1 cellular context compared by ENCODE assay signal in the genomic region with DNA sequence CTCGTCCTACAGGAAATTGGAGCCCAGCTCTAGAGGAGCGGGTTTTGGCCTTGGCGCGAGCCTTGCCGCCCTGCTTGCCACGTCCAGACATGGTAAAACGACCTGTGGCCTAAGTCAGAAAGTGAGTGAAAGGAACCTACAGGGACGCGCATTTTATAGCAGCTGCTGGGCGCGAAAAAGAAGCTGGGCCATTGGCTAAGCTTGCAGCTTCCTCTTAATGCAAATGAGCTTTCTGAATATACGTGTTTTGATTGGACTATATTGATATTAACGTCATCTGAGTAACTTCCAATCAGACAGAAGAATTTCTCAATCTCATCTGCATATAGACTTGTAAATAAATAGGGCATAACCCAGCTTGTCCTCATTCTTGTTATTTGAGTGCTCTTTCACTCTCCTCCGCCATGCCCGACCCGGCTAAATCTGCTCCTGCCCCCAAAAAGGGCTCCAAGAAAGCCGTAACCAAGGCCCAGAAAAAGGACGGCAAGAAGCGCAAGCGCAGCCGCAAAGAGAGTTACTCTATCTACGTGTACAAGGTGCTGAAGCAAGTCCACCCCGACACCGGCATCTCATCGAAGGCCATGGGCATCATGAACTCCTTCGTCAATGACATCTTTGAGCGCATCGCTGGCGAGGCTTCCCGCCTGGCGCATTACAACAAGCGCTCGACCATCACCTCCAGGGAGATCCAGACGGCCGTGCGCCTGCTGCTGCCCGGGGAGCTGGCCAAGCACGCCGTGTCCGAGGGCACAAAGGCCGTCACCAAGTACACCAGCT.
A peak's percentile ranks its signal among the peaks of the same experiment; 100 is the strongest.
TF ChIP-seq lines count a peak whose summit lies in the region.

No MANE protein-coding gene starts in this region.

TF ChIP-seq in HepG2, 621 proteins besides CTCF, POLR2A, EP300 and RAD21 (continued from another document and continues in another):
- TF ChIP-seq, protein P1, sequence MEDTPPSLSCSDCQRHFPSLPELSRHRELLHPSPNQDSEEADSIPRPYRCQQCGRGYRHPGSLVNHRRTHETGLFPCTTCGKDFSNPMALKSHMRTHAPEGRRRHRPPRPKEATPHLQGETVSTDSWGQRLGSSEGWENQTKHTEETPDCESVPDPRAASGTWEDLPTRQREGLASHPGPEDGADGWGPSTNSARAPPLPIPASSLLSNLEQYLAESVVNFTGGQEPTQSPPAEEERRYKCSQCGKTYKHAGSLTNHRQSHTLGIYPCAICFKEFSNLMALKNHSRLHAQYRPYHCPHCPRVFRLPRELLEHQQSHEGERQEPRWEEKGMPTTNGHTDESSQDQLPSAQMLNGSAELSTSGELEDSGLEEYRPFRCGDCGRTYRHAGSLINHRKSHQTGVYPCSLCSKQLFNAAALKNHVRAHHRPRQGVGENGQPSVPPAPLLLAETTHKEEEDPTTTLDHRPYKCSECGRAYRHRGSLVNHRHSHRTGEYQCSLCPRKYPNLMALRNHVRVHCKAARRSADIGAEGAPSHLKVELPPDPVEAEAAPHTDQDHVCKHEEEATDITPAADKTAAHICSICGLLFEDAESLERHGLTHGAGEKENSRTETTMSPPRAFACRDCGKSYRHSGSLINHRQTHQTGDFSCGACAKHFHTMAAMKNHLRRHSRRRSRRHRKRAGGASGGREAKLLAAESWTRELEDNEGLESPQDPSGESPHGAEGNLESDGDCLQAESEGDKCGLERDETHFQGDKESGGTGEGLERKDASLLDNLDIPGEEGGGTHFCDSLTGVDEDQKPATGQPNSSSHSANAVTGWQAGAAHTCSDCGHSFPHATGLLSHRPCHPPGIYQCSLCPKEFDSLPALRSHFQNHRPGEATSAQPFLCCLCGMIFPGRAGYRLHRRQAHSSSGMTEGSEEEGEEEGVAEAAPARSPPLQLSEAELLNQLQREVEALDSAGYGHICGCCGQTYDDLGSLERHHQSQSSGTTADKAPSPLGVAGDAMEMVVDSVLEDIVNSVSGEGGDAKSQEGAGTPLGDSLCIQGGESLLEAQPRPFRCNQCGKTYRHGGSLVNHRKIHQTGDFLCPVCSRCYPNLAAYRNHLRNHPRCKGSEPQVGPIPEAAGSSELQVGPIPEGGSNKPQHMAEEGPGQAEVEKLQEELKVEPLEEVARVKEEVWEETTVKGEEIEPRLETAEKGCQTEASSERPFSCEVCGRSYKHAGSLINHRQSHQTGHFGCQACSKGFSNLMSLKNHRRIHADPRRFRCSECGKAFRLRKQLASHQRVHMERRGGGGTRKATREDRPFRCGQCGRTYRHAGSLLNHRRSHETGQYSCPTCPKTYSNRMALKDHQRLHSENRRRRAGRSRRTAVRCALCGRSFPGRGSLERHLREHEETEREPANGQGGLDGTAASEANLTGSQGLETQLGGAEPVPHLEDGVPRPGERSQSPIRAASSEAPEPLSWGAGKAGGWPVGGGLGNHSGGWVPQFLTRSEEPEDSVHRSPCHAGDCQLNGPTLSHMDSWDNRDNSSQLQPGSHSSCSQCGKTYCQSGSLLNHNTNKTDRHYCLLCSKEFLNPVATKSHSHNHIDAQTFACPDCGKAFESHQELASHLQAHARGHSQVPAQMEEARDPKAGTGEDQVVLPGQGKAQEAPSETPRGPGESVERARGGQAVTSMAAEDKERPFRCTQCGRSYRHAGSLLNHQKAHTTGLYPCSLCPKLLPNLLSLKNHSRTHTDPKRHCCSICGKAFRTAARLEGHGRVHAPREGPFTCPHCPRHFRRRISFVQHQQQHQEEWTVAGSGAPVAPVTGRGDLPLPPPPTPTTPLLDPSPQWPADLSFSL (CRISPR knock-in tag; IDR thresholded peaks at IDR 0.05) = peak; percentile 69; the same call in 1 of the 2 replicates
- TF ChIP-seq ZNF44 (CRISPR knock-in tag; IDR thresholded peaks at IDR 0.05) = no peak; the same call in 1 of the 2 replicates
- TF ChIP-seq ZIK1 (CRISPR knock-in tag; IDR thresholded peaks at IDR 0.05; ENCODE audit: borderline replicate concordance, low read depth) = peak; percentile 79; the same call in 1 of the 2 replicates
- peak; percentile 28 for TF ChIP-seq ZNF781 (CRISPR knock-in tag; IDR thresholded peaks at IDR 0.05; ENCODE audit: borderline replicate concordance, not compliant biosample characterization)
- peak; percentile 80 for TF ChIP-seq SP4 (CRISPR knock-in tag; IDR thresholded peaks at IDR 0.05)
- TF ChIP-seq JUNB (CRISPR knock-in tag; IDR thresholded peaks at IDR 0.05; ENCODE audit: borderline replicate concordance) = no peak; the same call in 1 of the 2 replicates
- 0 out of 2 replicates have a peak, but pooled peaks have one; percentile 42 for TF ChIP-seq MYNN (CRISPR knock-in tag; IDR thresholded peaks at IDR 0.05; ENCODE audit: low read depth)
- TF ChIP-seq, protein P2, sequence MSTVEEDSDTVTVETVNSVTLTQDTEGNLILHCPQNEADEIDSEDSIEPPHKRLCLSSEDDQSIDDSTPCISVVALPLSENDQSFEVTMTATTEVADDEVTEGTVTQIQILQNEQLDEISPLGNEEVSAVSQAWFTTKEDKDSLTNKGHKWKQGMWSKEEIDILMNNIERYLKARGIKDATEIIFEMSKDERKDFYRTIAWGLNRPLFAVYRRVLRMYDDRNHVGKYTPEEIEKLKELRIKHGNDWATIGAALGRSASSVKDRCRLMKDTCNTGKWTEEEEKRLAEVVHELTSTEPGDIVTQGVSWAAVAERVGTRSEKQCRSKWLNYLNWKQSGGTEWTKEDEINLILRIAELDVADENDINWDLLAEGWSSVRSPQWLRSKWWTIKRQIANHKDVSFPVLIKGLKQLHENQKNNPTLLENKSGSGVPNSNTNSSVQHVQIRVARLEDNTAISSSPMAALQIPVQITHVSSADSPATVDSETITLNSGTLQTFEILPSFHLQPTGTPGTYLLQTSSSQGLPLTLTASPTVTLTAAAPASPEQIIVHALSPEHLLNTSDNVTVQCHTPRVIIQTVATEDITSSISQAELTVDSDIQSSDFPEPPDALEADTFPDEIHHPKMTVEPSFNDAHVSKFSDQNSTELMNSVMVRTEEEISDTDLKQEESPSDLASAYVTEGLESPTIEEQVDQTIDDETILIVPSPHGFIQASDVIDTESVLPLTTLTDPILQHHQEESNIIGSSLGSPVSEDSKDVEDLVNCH (CRISPR knock-in tag; IDR thresholded peaks at IDR 0.05) = 0 out of 2 replicates have a peak, but pooled peaks have one; percentile 51
- peak; percentile 79 for TF ChIP-seq SPEN (CRISPR knock-in tag; IDR thresholded peaks at IDR 0.05; ENCODE audit: low read depth)
- TF ChIP-seq SRSF1 (optimal IDR thresholded peaks at IDR 0.05; ENCODE audit: low read depth, low read length) = peak; percentile 55
- TF ChIP-seq BCL6 (CRISPR knock-in tag; IDR thresholded peaks at IDR 0.05) = peak; percentile 48; the same call in 1 of the 2 replicates
- TF ChIP-seq, protein P3, sequence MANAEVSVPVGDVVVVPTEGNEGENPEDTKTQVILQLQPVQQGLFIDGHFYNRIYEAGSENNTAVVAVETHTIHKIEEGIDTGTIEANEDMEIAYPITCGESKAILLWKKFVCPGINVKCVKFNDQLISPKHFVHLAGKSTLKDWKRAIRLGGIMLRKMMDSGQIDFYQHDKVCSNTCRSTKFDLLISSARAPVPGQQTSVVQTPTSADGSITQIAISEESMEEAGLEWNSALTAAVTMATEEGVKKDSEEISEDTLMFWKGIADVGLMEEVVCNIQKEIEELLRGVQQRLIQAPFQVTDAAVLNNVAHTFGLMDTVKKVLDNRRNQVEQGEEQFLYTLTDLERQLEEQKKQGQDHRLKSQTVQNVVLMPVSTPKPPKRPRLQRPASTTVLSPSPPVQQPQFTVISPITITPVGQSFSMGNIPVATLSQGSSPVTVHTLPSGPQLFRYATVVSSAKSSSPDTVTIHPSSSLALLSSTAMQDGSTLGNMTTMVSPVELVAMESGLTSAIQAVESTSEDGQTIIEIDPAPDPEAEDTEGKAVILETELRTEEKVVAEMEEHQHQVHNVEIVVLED (CRISPR knock-in tag; IDR thresholded peaks at IDR 0.05; ENCODE audit: borderline replicate concordance) = peak; percentile 65
- peak; percentile 9; the same call in 1 of the 2 replicates for TF ChIP-seq YEATS4 (CRISPR knock-in tag; IDR thresholded peaks at IDR 0.05; ENCODE audit: borderline replicate concordance)
- peak; percentile 63; the same call in 1 of the 2 replicates for TF ChIP-seq ZMYM3 (CRISPR knock-in tag; IDR thresholded peaks at IDR 0.05)
- TF ChIP-seq, protein P4, sequence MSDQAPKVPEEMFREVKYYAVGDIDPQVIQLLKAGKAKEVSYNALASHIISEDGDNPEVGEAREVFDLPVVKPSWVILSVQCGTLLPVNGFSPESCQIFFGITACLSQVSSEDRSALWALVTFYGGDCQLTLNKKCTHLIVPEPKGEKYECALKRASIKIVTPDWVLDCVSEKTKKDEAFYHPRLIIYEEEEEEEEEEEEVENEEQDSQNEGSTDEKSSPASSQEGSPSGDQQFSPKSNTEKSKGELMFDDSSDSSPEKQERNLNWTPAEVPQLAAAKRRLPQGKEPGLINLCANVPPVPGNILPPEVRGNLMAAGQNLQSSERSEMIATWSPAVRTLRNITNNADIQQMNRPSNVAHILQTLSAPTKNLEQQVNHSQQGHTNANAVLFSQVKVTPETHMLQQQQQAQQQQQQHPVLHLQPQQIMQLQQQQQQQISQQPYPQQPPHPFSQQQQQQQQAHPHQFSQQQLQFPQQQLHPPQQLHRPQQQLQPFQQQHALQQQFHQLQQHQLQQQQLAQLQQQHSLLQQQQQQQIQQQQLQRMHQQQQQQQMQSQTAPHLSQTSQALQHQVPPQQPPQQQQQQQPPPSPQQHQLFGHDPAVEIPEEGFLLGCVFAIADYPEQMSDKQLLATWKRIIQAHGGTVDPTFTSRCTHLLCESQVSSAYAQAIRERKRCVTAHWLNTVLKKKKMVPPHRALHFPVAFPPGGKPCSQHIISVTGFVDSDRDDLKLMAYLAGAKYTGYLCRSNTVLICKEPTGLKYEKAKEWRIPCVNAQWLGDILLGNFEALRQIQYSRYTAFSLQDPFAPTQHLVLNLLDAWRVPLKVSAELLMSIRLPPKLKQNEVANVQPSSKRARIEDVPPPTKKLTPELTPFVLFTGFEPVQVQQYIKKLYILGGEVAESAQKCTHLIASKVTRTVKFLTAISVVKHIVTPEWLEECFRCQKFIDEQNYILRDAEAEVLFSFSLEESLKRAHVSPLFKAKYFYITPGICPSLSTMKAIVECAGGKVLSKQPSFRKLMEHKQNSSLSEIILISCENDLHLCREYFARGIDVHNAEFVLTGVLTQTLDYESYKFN (CRISPR knock-in tag; conservative IDR thresholded peaks at IDR 0.05) = no peak
- TF ChIP-seq, protein P5, sequence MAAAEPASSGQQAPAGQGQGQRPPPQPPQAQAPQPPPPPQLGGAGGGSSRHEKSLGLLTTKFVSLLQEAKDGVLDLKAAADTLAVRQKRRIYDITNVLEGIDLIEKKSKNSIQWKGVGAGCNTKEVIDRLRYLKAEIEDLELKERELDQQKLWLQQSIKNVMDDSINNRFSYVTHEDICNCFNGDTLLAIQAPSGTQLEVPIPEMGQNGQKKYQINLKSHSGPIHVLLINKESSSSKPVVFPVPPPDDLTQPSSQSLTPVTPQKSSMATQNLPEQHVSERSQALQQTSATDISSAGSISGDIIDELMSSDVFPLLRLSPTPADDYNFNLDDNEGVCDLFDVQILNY (CRISPR knock-in tag; conservative IDR thresholded peaks at IDR 0.05) = peak; percentile 97
- TF ChIP-seq, protein P6, sequence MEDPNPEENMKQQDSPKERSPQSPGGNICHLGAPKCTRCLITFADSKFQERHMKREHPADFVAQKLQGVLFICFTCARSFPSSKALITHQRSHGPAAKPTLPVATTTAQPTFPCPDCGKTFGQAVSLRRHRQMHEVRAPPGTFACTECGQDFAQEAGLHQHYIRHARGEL (CRISPR knock-in tag; IDR thresholded peaks at IDR 0.05) = peak; percentile 75; the same call in 1 of the 2 replicates
- no peak for TF ChIP-seq NONO (IDR thresholded peaks at IDR 0.05)
- peak; percentile 91 for TF ChIP-seq NONO (CRISPR knock-in tag; conservative IDR thresholded peaks at IDR 0.05)
- TF ChIP-seq, protein P7, sequence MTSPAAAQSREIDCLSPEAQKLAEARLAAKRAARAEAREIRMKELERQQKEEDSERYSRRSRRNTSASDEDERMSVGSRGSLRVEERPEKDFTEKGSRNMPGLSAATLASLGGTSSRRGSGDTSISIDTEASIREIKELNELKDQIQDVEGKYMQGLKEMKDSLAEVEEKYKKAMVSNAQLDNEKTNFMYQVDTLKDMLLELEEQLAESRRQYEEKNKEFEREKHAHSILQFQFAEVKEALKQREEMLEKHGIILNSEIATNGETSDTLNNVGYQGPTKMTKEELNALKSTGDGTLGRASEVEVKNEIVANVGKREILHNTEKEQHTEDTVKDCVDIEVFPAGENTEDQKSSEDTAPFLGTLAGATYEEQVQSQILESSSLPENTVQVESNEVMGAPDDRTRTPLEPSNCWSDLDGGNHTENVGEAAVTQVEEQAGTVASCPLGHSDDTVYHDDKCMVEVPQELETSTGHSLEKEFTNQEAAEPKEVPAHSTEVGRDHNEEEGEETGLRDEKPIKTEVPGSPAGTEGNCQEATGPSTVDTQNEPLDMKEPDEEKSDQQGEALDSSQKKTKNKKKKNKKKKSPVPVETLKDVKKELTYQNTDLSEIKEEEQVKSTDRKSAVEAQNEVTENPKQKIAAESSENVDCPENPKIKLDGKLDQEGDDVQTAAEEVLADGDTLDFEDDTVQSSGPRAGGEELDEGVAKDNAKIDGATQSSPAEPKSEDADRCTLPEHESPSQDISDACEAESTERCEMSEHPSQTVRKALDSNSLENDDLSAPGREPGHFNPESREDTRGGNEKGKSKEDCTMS (CRISPR knock-in tag; conservative IDR thresholded peaks at IDR 0.05) = 0 out of 2 replicates have a peak, but pooled peaks have one; percentile 70
- TF ChIP-seq JARID2 (CRISPR knock-in tag; IDR thresholded peaks at IDR 0.05; ENCODE audit: insufficient replicate concordance) = no peak
- TF ChIP-seq MED8 (CRISPR knock-in tag; IDR thresholded peaks at IDR 0.05; ENCODE audit: insufficient replicate concordance) = peak; percentile 99
- 0 out of 2 replicates have a peak, but pooled peaks have one; percentile 70 for TF ChIP-seq PPARG (CRISPR knock-in tag; conservative IDR thresholded peaks at IDR 0.05)
- TF ChIP-seq ZNF331 (CRISPR knock-in tag; IDR thresholded peaks at IDR 0.05) = peak; percentile 94; the same call in 1 of the 2 replicates
- TF ChIP-seq ZNF674 (CRISPR knock-in tag; IDR thresholded peaks at IDR 0.05; ENCODE audit: low read depth) = no peak
- TF ChIP-seq NCOA1 (CRISPR knock-in tag; IDR thresholded peaks at IDR 0.05) = no peak
- TF ChIP-seq, protein P8, sequence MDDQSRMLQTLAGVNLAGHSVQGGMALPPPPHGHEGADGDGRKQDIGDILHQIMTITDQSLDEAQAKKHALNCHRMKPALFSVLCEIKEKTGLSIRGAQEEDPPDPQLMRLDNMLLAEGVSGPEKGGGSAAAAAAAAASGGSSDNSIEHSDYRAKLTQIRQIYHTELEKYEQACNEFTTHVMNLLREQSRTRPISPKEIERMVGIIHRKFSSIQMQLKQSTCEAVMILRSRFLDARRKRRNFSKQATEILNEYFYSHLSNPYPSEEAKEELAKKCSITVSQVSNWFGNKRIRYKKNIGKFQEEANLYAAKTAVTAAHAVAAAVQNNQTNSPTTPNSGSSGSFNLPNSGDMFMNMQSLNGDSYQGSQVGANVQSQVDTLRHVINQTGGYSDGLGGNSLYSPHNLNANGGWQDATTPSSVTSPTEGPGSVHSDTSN (CRISPR knock-in tag; IDR thresholded peaks at IDR 0.05; ENCODE audit: borderline replicate concordance) = peak; percentile 76; the same call in 1 of the 2 replicates
- peak; percentile 53 for TF ChIP-seq SKI (IDR thresholded peaks at IDR 0.05; ENCODE audit: partially characterized antibody)
- peak; percentile 92 for TF ChIP-seq ZNF709 (CRISPR knock-in tag; IDR thresholded peaks at IDR 0.05)
- peak; percentile 85 for TF ChIP-seq ZSCAN21 (CRISPR knock-in tag; IDR thresholded peaks at IDR 0.05; ENCODE audit: borderline replicate concordance)
- TF ChIP-seq NR2C2 (CRISPR knock-in tag; IDR thresholded peaks at IDR 0.05; ENCODE audit: borderline replicate concordance) = 0 out of 2 replicates have a peak, but pooled peaks have one; percentile 15
